Comparison of ENCODE assay signal across 8 cellular contexts in the genomic region with DNA sequence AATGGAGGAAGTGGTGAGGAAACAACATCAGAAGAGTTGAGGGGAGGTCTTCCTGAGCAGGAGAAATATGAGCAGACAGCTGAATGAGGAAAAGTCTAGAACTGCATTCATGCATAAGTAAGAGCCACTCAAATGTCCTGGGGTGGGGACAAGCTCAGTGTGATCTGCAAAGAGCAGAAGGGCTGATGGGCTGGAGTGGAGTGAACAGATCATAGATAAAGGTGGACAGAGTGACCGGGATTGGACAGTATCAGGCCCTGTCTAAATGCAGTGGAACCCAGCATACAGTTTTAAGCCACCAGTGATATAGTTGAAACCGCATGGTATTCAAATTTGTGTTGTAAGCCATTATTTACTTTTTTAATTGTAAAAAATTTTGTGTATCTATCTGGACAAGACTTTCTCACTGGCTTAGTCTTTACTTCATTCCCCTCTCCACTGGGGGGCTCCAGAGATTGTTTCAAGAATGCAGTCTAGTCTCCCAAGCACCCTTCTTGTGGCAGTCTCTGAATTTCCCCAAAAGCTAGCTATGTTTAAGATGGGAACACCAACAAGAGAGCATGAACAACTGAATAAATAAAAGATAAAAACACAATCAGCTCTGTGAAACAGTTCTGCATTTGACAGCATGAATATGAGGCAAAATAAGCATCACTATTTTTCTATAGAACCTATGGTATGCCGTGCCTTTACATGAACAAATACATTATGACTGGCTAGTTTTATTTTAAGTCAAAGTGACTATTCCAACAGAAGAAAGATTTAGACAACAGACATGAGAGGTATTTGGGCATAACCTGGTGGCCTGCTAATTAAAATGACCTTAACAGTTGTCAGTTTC. TPM values are rescaled to one million over a fixed set of nuclear protein-coding genes. Genes with fewer than 3 reads are reported as not detected.
DNase-seq lines count a peak whose midpoint lies in the region; ATAC-seq, FAIRE-seq and TF ChIP-seq lines count a peak whose summit lies in the region.

No MANE protein-coding gene starts in this region.

- no peaks in the 10 kb centered on the region for H3K27me3 ChIP-seq in SK-N-SH (ENCODE audit: insufficient read depth)

- peak; percentile 89 for ATAC-seq in sciatic nerve

- in situ Hi-C loops in KBM-7 (cut with MboI; ENCODE audit: low pct_unique_long_range_greater_than_20kb, low sequenced_read_pairs): no loop called here

- intact Hi-C loops in sciatic nerve (cut with DNase I): loop anchor here (10.0 kb wide), 1 partner anchor 351 kb away; no protein-coding TSS in a partner anchor

- H2AFZ ChIP-seq in SK-N-SH (ENCODE audit: low read depth): no peak overlapping the region

- CTCF ChIA-PET in SK-N-SH (lab: Yijun Ruan, JAX): interaction anchor here (0.6 to 5.3 kb wide), 29 partner anchors 10 to 359 kb away, joined by 3 to 57 read pairs (median 3); a partner anchor contains a TSS

- no peak for FAIRE-seq in GM12891 (lab: Jason Lieb, UNC)

- no peaks in the 10 kb centered on the region; a peak in 2 of 4 replicates for H3K4me1 ChIP-seq in SK-N-SH (ENCODE audit: control insufficient read depth in 1 of 2, insufficient read depth in 2 of 2, low read depth in 1 of 2, low read length in 1 of 2)

- no peak for TF ChIP-seq EP300 in SK-N-SH (IDR thresholded peaks at IDR 0.05; ENCODE audit: borderline replicate concordance in 1 of 2, low read depth in 1 of 2, low read length in 1 of 2)

- no peaks in the 10 kb centered on the region for H3F3A ChIP-seq in SK-N-SH (replicated peaks; ENCODE audit: insufficient read depth)

- H3K36me3 ChIP-seq in SK-N-SH (replicated peaks in 1 of 2; ENCODE audit: control insufficient read depth in 1 of 2, insufficient read depth in 2 of 2, low read length in 1 of 2): no peaks in the 10 kb centered on the region

- H3K9me2 ChIP-seq in SK-N-SH: no peaks in the 10 kb centered on the region

- peak; percentile 84 for TF ChIP-seq CTCF in SK-N-SH (IDR thresholded peaks at IDR 0.05)

- 55% methylated on average over 3 of the region's 3 CpGs for WGBS in SK-N-SH (ENCODE audit: low lambda C conversion rate)

- POLR2A ChIA-PET in SK-N-SH (lab: Yijun Ruan, JAX): interaction anchor here (0.6 kb wide), 1 partner anchor 335 kb away, joined by 4 read pairs; no protein-coding TSS in a partner anchor

- H3K27ac ChIP-seq in SK-N-SH (ENCODE audit: low read depth in 2 of 2, low read length in 1 of 2): no peak overlapping the region

- DNase-seq in NOMO-1 treated with DMSO at 0.1 percent for 48 hours (lab: John Stamatoyannopoulos, UW; ENCODE audit: unreplicated experiment) (peak; percentile 10), NOMO-1 treated with dmso at 0.1 percent for 144 hours (lab: John Stamatoyannopoulos, UW; ENCODE audit: unreplicated experiment) (no peak), KBM-7 (peak; percentile 16), SK-N-SH (peak; percentile 69), foreskin melanocyte (peak; percentile 52), sciatic nerve (ENCODE audit: low spot score) (peak; percentile 60), GM12891 (ENCODE audit: insufficient read length, low spot score) (no peak), NK-92 (lab: John Stamatoyannopoulos, UW; ENCODE audit: unreplicated experiment) (no peak)

- H3K79me2 ChIP-seq in SK-N-SH (ENCODE audit: insufficient read depth): no peaks in the 10 kb centered on the region

- no peaks in the 10 kb centered on the region for H4K20me1 ChIP-seq in SK-N-SH (ENCODE audit: insufficient read depth)

- H3K9me3 ChIP-seq in SK-N-SH: no peaks in the 10 kb centered on the region

- peak; percentile 84 for TF ChIP-seq RAD21 in SK-N-SH (IDR thresholded peaks at IDR 0.05; ENCODE audit: low read length)

- TF ChIP-seq POLR2A in GM12891 (IDR thresholded peaks at IDR 0.05; ENCODE audit: low read depth, low read length): no peak

- H3K9ac ChIP-seq in SK-N-SH: no peak overlapping the region

- no peak overlapping the region for H3K4me2 ChIP-seq in SK-N-SH

- no peak overlapping the region for H3K4me3 ChIP-seq in SK-N-SH (ENCODE audit: low read depth in 2 of 2, low read length in 1 of 2)

TF ChIP-seq in SK-N-SH, 30 proteins besides CTCF, POLR2A, EP300 and RAD21:
- TF ChIP-seq EZH2phosphoT487 (IDR thresholded peaks at IDR 0.05; ENCODE audit: borderline replicate concordance, low read depth) (no peak), RFX5 (IDR thresholded peaks at IDR 0.05; ENCODE audit: low read length) (no peak), POLR2AphosphoS5 (IDR thresholded peaks at IDR 0.05; ENCODE audit: low read depth, low read length) (no peak), FOSL2 (IDR thresholded peaks at IDR 0.05; ENCODE audit: borderline replicate concordance, low read depth) (no peak), TCF12 (IDR thresholded peaks at IDR 0.05) (no peak), SMC3 (IDR thresholded peaks at IDR 0.05; ENCODE audit: low read depth, low read length) (peak; percentile 85), FOXJ3 (CRISPR knock-in tag; IDR thresholded peaks at IDR 0.05) (no peak), GATA2 (CRISPR knock-in tag; IDR thresholded peaks at IDR 0.05) (no peak)
- TF ChIP-seq, protein P1, sequence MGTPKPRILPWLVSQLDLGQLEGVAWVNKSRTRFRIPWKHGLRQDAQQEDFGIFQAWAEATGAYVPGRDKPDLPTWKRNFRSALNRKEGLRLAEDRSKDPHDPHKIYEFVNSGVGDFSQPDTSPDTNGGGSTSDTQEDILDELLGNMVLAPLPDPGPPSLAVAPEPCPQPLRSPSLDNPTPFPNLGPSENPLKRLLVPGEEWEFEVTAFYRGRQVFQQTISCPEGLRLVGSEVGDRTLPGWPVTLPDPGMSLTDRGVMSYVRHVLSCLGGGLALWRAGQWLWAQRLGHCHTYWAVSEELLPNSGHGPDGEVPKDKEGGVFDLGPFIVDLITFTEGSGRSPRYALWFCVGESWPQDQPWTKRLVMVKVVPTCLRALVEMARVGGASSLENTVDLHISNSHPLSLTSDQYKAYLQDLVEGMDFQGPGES (IDR thresholded peaks at IDR 0.05; ENCODE audit: low read depth, low read length): no peak

TF ChIP-seq in GM12891, 5 proteins besides CTCF, POLR2A, EP300 and RAD21:
- TF ChIP-seq POU2F2 (IDR thresholded peaks at IDR 0.05; ENCODE audit: low read depth, low read length): no peak
- TF ChIP-seq TAF1 (IDR thresholded peaks at IDR 0.05; ENCODE audit: low read depth, low read length): no peak
- no peak for TF ChIP-seq PAX5 (IDR thresholded peaks at IDR 0.05; ENCODE audit: insufficient read depth, low read length, severe bottlenecking)
- no peak for TF ChIP-seq POLR2AphosphoS5 (IDR thresholded peaks at IDR 0.05; ENCODE audit: low read depth, low read length)
- no peak for TF ChIP-seq SPI1 (IDR thresholded peaks at IDR 0.05; ENCODE audit: low read depth, low read length)

RNA-seq across cellular contexts. Expression of a gene that starts 10.7 kb away (rescaled TPM):
- polyA plus RNA-seq in SK-N-SH (2012; rRNA removed): 0.18 and 0.20 TPM in 2 replicates
- 0.22 and 0.26 TPM in 2 replicates for polyA plus RNA-seq in SK-N-SH (2012; cell fraction: cytosol; rRNA removed)
- polyA plus RNA-seq in SK-N-SH (2012; cell fraction: nucleus; rRNA removed): 0.25 and 0.66 TPM in 2 replicates
- total RNA-seq in sciatic nerve: 29.1 TPM
- polyA plus RNA-seq in GM12891 (2012; ENCODE audit: low read depth, missing spikeins): not detected

Comparison
In these comparisons a context has a peak if more than half of its experiments do, and no peak if none do; other contexts are left out.
1. DNase-seq: peak in NOMO-1 treated with DMSO at 0.1 percent for 48 hours (single experiment), KBM-7 (single experiment), SK-N-SH (single experiment), foreskin melanocyte (single experiment) and sciatic nerve (single experiment); none in NOMO-1 treated with dmso at 0.1 percent for 144 hours (single experiment), GM12891 (single experiment) and NK-92 (single experiment).